Comparison of ENCODE assay signal across 9 cellular contexts in the genomic region with DNA sequence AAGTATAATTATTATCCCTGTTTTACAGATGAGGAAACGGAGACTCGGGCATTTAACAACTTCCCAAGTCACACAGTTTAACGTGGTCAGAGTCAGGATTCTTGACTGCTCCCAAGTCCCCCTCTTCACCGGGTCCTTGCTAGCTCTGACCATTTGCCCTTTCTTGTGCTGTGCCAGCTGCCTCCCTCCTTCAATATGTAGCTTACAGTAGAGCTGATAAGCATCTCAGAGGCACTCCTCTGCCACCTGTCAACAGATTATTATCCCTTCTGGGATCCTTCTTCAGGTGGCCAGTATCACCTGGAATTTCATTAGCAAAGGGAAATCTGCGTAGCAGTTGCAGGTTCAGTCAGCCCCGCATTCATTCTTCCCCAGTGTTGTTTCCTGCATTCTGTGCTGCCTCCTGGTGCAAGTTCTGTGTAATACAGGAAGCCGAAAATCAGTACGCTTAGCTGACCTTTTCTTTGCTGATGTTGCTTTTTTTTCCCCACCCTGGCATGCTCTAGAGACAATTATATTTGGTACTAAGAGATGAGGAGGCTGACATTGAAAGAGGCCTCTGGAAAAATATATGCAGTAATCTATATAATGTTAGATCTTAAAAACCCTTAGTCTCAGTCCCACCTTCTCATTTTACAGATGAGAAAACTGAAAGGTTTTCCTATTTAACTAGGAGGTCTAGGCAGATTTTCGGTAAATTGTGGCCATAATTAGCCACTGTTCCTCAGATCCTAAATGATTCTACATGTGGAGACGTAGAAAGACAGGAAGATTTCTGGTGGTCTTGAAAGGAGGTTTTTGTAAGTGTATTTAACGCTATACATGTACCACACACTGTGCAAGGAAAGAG. TPM values are rescaled to one million over a fixed set of nuclear protein-coding genes. Genes with fewer than 3 reads are reported as not detected.
DNase-seq lines count a peak whose midpoint lies in the region; ATAC-seq and TF ChIP-seq lines count a peak whose summit lies in the region.
"Had no signal": no experiment of that assay in that cellular context is flagged by ENCODE, and none has a peak within 500 bp of the region (broad histone marks: within the 10 kb centered on the region; RNA-seq: fewer than 3 reads in every experiment).

No MANE protein-coding gene starts in this region.

- H3K9me3 Mint-ChIP-seq in activated T-cell treated with anti-CD3 and anti-CD28 coated beads, Interleukin-2, amount 50 U/mL, for 72 hours = no peaks in the 10 kb centered on the region

- H2AFZ ChIP-seq in OCI-LY1 (ENCODE audit: low read length) = no peak overlapping the region
- H2AFZ ChIP-seq in parathyroid adenoma = peak overlapping the region; percentile 56

- H3K4me1 Mint-ChIP-seq in activated T-cell treated with anti-CD3 and anti-CD28 coated beads, Interleukin-2, amount 50 U/mL, for 72 hours (ENCODE audit: low read depth) = peaks cover 6% of the 10 kb centered on the region

- no peaks in the 10 kb centered on the region for H3K27me3 Mint-ChIP-seq in activated T-cell treated with anti-CD3 and anti-CD28 coated beads, Interleukin-2, amount 50 U/mL, for 72 hours (ENCODE audit: low read depth)
- H3K27me3 Mint-ChIP-seq: activated naive CD8-positive, alpha-beta T cell had no signal

- no peak overlapping the region for H3K4me3 Mint-ChIP-seq in activated T-cell treated with anti-CD3 and anti-CD28 coated beads, Interleukin-2, amount 50 U/mL, for 72 hours
- H3K4me3 Mint-ChIP-seq: activated naive CD8-positive, alpha-beta T cell had no signal

- no peaks in the 10 kb centered on the region for H3K9me2 ChIP-seq in OCI-LY1 (ENCODE audit: low read depth, low read length)

- H3K36me3 Mint-ChIP-seq in activated T-cell treated with anti-CD3 and anti-CD28 coated beads, Interleukin-2, amount 50 U/mL, for 72 hours (ENCODE audit: insufficient read depth in 2 of 2) = no peaks in the 10 kb centered on the region

- TF ChIP-seq CTCF in HFF-Myc (IDR thresholded peaks at IDR 0.05; ENCODE audit: low read depth, low read length, missing control alignments) (peak; percentile 72), OCI-LY1 (IDR thresholded peaks at IDR 0.05; ENCODE audit: low read length) (peak; percentile 86), parathyroid adenoma (IDR thresholded peaks at IDR 0.05) (peak; percentile 60)

- no peak overlapping the region for H3K4me3 ChIP-seq in HFF-Myc (replicated peaks; ENCODE audit: low read depth, low read length)
- no peak overlapping the region for H3K4me3 ChIP-seq in OCI-LY1 (ENCODE audit: low read depth, low read length, poor library complexity, severe bottlenecking)
- no peak overlapping the region for H3K4me3 ChIP-seq in parathyroid adenoma (ENCODE audit: low read depth, low read length)

- H3F3A ChIP-seq in OCI-LY1 (ENCODE audit: insufficient read depth, low read length) = no peaks in the 10 kb centered on the region

- peak in 1 of 2 donors; percentile 52 for ATAC-seq in activated T-cell treated with anti-CD3 and anti-CD28 coated beads, Interleukin-2, amount 50 U/mL, for 72 hours (replicated peaks in 1 of 2)
- ATAC-seq in HG02981 (IDR thresholded peaks at IDR 0.05; ENCODE audit: unreplicated experiment) (no peak), GM18519 (IDR thresholded peaks at IDR 0.05; ENCODE audit: low FRiP score, unreplicated experiment) (no peak)

- H3K79me2 ChIP-seq in OCI-LY1 (ENCODE audit: insufficient read depth, low read length) = no peaks in the 10 kb centered on the region
- H3K79me2 ChIP-seq in parathyroid adenoma = no peaks in the 10 kb centered on the region

- no peak overlapping the region for H3K27ac Mint-ChIP-seq in activated T-cell treated with anti-CD3 and anti-CD28 coated beads, Interleukin-2, amount 50 U/mL, for 72 hours
- H3K27ac Mint-ChIP-seq: activated naive CD8-positive, alpha-beta T cell had no signal

- DNase-seq in ELF-1 (ENCODE audit: low read depth, low spot score) (peak; percentile 68), HFF-Myc (ENCODE audit: extremely low read depth, low read depth) (no peak), globus pallidus (ENCODE audit: low spot score) (peak; percentile 65)
- peak; percentile 35 to 39 for DNase-seq in activated T-cell treated with anti-CD3 and anti-CD28 coated beads, Interleukin-2, amount 50 U/mL, for 72 hours

- H3K27me3 ChIP-seq in OCI-LY1 (ENCODE audit: insufficient read depth, low read length) (no peaks in the 10 kb centered on the region), parathyroid adenoma (ENCODE audit: control insufficient read depth, insufficient read depth, low read length) (no peaks in the 10 kb centered on the region)

- H3K4me1 ChIP-seq in OCI-LY1 (ENCODE audit: insufficient read depth, low read length, severe bottlenecking) = no peaks in the 10 kb centered on the region
- H3K4me1 ChIP-seq in parathyroid adenoma = peaks cover 3% of the 10 kb centered on the region

- H3K36me3 ChIP-seq in OCI-LY1 (ENCODE audit: insufficient read depth, low read length) (no peaks in the 10 kb centered on the region), parathyroid adenoma (ENCODE audit: control insufficient read depth, insufficient read depth, low read length) (no peaks in the 10 kb centered on the region)

- H3K9me3 ChIP-seq in OCI-LY1 (ENCODE audit: low read length) = no peaks in the 10 kb centered on the region
- no peaks in the 10 kb centered on the region for H3K9me3 ChIP-seq in parathyroid adenoma (ENCODE audit: control insufficient read depth, low read length)

- H3K9ac ChIP-seq in OCI-LY1 (ENCODE audit: low read length) = no peak overlapping the region
- H3K9ac ChIP-seq in parathyroid adenoma = no peak overlapping the region

- H3K27ac ChIP-seq in OCI-LY1 (ENCODE audit: low read depth, low read length, poor library complexity, severe bottlenecking) (no peak overlapping the region), parathyroid adenoma (no peak overlapping the region)

- no peaks in the 10 kb centered on the region for H4K20me1 ChIP-seq in OCI-LY1 (ENCODE audit: insufficient read depth, low read length)

- no peak overlapping the region for H3K4me2 ChIP-seq in OCI-LY1 (ENCODE audit: low read length)
- H3K4me2 ChIP-seq in parathyroid adenoma (ENCODE audit: low read length) = no peak overlapping the region

RNA-seq across cellular contexts. Expression of a gene that starts 24.8 kb away (rescaled TPM):
- total RNA-seq in activated T-cell treated with anti-CD3 and anti-CD28 coated beads, Interleukin-2, amount 50 U/mL, for 72 hours = 1 to 10 TPM; 5.1 to 7.3 TPM

RNA-seq across cellular contexts. Expression of a gene that starts 38.7 kb away (rescaled TPM):
- total RNA-seq in activated T-cell treated with anti-CD3 and anti-CD28 coated beads, Interleukin-2, amount 50 U/mL, for 72 hours = 10 to 100 TPM; 22.8 to 23.1 TPM

RNA-seq across cellular contexts. Expression of a gene that starts 53.3 kb away (rescaled TPM):
- 10 to 100 TPM; 48.6 to 55.1 TPM for total RNA-seq in activated T-cell treated with anti-CD3 and anti-CD28 coated beads, Interleukin-2, amount 50 U/mL, for 72 hours
